19 cellular contexts compared by ENCODE assay signal in the genomic region with DNA sequence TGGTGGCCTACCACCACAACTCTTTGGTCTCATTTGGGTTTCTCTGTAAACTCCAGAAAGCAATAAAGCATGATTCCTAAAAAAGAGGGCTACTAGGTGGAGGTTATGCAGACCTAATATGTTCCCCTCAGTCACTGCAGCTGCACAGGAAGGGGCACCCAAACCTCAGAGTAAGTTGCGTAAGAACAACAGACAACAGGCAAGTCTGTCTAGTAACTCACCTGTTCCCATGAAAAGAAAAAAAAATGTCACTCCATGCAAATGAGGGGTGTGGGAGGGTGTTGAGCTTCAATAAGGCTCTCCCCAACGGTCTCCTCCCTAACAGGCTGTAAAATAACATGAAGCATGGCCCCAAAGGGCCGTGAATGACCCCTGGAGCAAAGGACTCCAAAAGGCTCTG.
"Had no signal": no experiment of that assay in that cellular context is flagged by ENCODE, and none has a peak within 500 bp of the region (broad histone marks: within the 10 kb centered on the region; RNA-seq: fewer than 3 reads in every experiment).

No MANE protein-coding gene starts in this region.

- H3K4me3 Mint-ChIP-seq: activated CD8-positive, alpha-beta memory T cell treated with anti-CD3 and anti-CD28 coated beads, Interleukin-2, amount 10 ng/mL, durations not matched to agents 7 days and 5 days; naive B cell; stimulated activated naive B cell treated with anti-CD40 and anti-IgM and Interleukin-4, amounts not matched to agents 10 μg/mL and 1 μg/mL and 100 μg/mL, for 72 hours; type B pancreatic cell had no signal

- H3K9me3 ChIP-seq: left lung, pancreas had no signal

- H3K9me3 Mint-ChIP-seq: activated T-helper 2 cell treated with anti-CD3 and anti-CD28 coated beads, Interferon-gamma antibody, Interleukin-2, Interleukin-4, amounts not matched to agents 10 μg/mL and 5 μg/mL and 100 μg/mL, durations not matched to agents 14 hours and 24 hours and 36 hours; naive B cell; stimulated activated naive B cell treated with anti-CD40 and anti-IgM and Interleukin-4, amounts not matched to agents 10 μg/mL and 1 μg/mL and 100 μg/mL, for 72 hours; type B pancreatic cell had no signal

- H3K36me3 ChIP-seq: left lung, pancreas had no signal

- H3K27me3 ChIP-seq: pancreas had no signal

- H3K27ac Mint-ChIP-seq: activated CD8-positive, alpha-beta memory T cell treated with anti-CD3 and anti-CD28 coated beads, Interleukin-2, amount 10 ng/mL, durations not matched to agents 7 days and 5 days; activated T-helper 2 cell treated with anti-CD3 and anti-CD28 coated beads, Interferon-gamma antibody, Interleukin-2, Interleukin-4, amounts not matched to agents 10 μg/mL and 5 μg/mL and 100 μg/mL, durations not matched to agents 14 hours and 24 hours and 36 hours; stimulated activated naive B cell treated with anti-CD40 and anti-IgM and Interleukin-4, amounts not matched to agents 10 μg/mL and 1 μg/mL and 100 μg/mL, for 72 hours; type B pancreatic cell had no signal

- ATAC-seq: activated CD8-positive, alpha-beta memory T cell treated with anti-CD3 and anti-CD28 coated beads, Interleukin-2, amount 10 ng/mL, durations not matched to agents 7 days and 5 days; left lung; pancreas; stimulated activated naive B cell treated with anti-CD40 and anti-IgM and Interleukin-4, amounts not matched to agents 10 μg/mL and 1 μg/mL and 100 μg/mL, for 72 hours had no signal

- H3K36me3 Mint-ChIP-seq: activated CD8-positive, alpha-beta memory T cell treated with anti-CD3 and anti-CD28 coated beads, Interleukin-2, amount 10 ng/mL, durations not matched to agents 7 days and 5 days; naive B cell; stimulated activated naive B cell treated with anti-CD40 and anti-IgM and Interleukin-4, amounts not matched to agents 10 μg/mL and 1 μg/mL and 100 μg/mL, for 72 hours; type B pancreatic cell had no signal

- H3K27ac ChIP-seq: left lung, pancreas had no signal

- H3K4me1 Mint-ChIP-seq: activated CD8-positive, alpha-beta memory T cell treated with anti-CD3 and anti-CD28 coated beads, Interleukin-2, amount 10 ng/mL, durations not matched to agents 7 days and 5 days; naive B cell; stimulated activated naive B cell treated with anti-CD40 and anti-IgM and Interleukin-4, amounts not matched to agents 10 μg/mL and 1 μg/mL and 100 μg/mL, for 72 hours had no signal

- H3K4me3 ChIP-seq: dorsolateral prefrontal cortex, left lung, pancreas had no signal

- DNase-seq: activated CD4-positive, alpha-beta T cell treated with anti-CD3 and anti-CD28 coated beads, Interleukin-2, amount 50 U/mL, for 48 hours; activated CD4-positive, CD25-positive, alpha-beta regulatory T cell treated with anti-CD3 and anti-CD28 coated beads, Interleukin-2, amount 50 U/mL, for 72 hours; activated CD8-positive, alpha-beta memory T cell treated with anti-CD3 and anti-CD28 coated beads, Interleukin-2, amount 10 ng/mL, durations not matched to agents 7 days and 5 days; activated naive CD4-positive, alpha-beta T cell treated with anti-CD3 and anti-CD28 coated beads, Interleukin-2, amount 50 U/mL, for 16 hours; activated T-cell treated with anti-CD3 and anti-CD28 coated beads, Interleukin-2, amount 50 U/mL, for 1 hour; amniotic stem cell; dorsolateral prefrontal cortex; erythroblast; hippocampal formation; kidney; left lung; mammary epithelial cell; naive B cell; pancreas; stimulated activated CD4-positive, alpha-beta T cell treated with anti-CD3 and anti-CD28 coated beads, Interleukin-2, amount 100 ng/mL, for 48 hours; stimulated activated naive B cell treated with anti-CD40 and anti-IgM and Interleukin-4, amounts not matched to agents 10 μg/mL and 1 μg/mL and 100 μg/mL, for 72 hours; substantia nigra had no signal

- FAIRE-seq: kidney, pancreas had no signal

- H3K4me1 ChIP-seq: left lung, pancreas had no signal
